6 cellular contexts compared by ENCODE assay signal in genomic region chr7:72072901-72073300, GRCh38.
"Had no signal": no experiment of that assay in that cellular context is flagged by ENCODE, and none has a peak within 500 bp of the region (broad histone marks: within the 10 kb centered on the region; RNA-seq: fewer than 3 reads in every experiment).

No MANE protein-coding gene starts in this region.

- DNase-seq: H9, HCEC 1CT, KG1 had no signal

- H3K4me3 ChIP-seq: GM23338 had no signal

- ATAC-seq: GM23338, HepG2 had no signal

- H3K27ac ChIP-seq: HL-60 had no signal

- H2AFZ ChIP-seq: GM23338 had no signal

- H3K4me2 ChIP-seq: GM23338 had no signal
